Comparison of ENCODE assay signal across 8 cellular contexts in the genomic region with DNA sequence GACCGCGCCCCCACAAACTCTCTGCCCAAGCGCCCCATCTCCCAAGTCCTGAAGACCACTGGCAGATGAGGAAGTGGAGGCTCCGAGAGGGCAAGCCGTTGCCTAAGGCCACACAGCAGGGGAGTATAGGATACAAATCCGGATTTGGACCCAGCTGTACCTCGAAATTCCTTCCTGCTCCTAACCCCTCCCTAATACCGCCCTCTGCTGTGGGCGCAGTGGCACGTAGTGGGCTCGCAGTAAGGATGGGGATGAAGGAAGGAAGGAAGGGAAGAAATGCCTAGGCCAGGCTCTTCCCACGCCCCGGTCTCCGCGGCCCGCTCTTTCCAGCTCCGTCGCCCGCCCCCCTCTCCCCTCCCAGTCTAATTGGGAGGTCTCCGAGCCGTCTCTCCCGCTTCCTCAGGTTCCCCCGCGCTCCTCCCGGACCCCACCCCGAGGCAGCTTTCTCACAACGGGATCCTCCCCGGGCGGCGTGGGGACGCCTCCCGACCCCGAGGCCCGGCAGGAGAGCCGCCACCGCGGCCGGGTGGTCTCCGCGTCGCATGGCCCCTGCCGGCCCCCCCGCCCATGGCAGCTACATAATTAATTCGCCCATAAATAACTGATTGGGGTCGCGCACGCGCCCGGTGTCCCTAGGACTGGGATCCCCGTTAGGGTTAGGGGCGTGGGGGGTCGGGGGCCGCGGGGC.
DNase-seq lines count a peak whose midpoint lies in the region; ATAC-seq and TF ChIP-seq lines count a peak whose summit lies in the region.

No MANE protein-coding gene starts in this region.

- WGBS in SK-N-SH (ENCODE audit: low lambda C conversion rate): 26% methylated on average over 25 of the region's 54 CpGs

- CTCF ChIA-PET in SK-N-SH (lab: Yijun Ruan, JAX): interaction anchor here (0.6 to 6.0 kb wide), 13 partner anchors 13 to 339 kb away, joined by 3 to 41 read pairs (median 5); no protein-coding TSS in a partner anchor

- POLR2A ChIA-PET in SK-N-SH (lab: Yijun Ruan, JAX): interaction anchor here (1.2 to 3.8 kb wide), 5 partner anchors 15 to 49 kb away, joined by 3 to 37 read pairs (median 12); no protein-coding TSS in a partner anchor

- H3K79me2 ChIP-seq in SK-N-SH (ENCODE audit: insufficient read depth): peaks cover 17% of the 10 kb centered on the region

- no peaks in the 10 kb centered on the region for H3K27me3 Mint-ChIP-seq in osteocyte (ENCODE audit: unreplicated experiment)

- TF ChIP-seq CTCF in SK-N-SH (IDR thresholded peaks at IDR 0.05) (no peak), fibroblast of the aortic adventitia (IDR thresholded peaks at IDR 0.05; ENCODE audit: insufficient read depth, low read length) (peak; percentile 23), osteocyte (IDR thresholded peaks at IDR 0.05) (peak; percentile 4)

- no peaks in the 10 kb centered on the region for H3K9me3 Mint-ChIP-seq in osteocyte (ENCODE audit: unreplicated experiment)

- H3K4me3 Mint-ChIP-seq in osteocyte (ENCODE audit: unreplicated experiment): no peak overlapping the region

- no peak overlapping the region for H2AFZ ChIP-seq in SK-N-SH (ENCODE audit: low read depth)

- H3K9me3 ChIP-seq in SK-N-SH: no peaks in the 10 kb centered on the region

- no peaks in the 10 kb centered on the region for H3K9me2 ChIP-seq in SK-N-SH

- no peaks in the 10 kb centered on the region for H3K36me3 Mint-ChIP-seq in osteocyte (ENCODE audit: unreplicated experiment)

- H3K27ac Mint-ChIP-seq in osteocyte (ENCODE audit: unreplicated experiment): peak overlapping the region; percentile 88

- peak overlapping the region; percentile 99 for H3K9ac ChIP-seq in SK-N-SH

- H3K36me3 ChIP-seq in SK-N-SH (replicated peaks in 1 of 2; ENCODE audit: control insufficient read depth in 1 of 2, insufficient read depth in 2 of 2, low read length in 1 of 2): no peaks in the 10 kb centered on the region

- no peaks in the 10 kb centered on the region for H4K20me1 ChIP-seq in SK-N-SH (ENCODE audit: insufficient read depth)

- H3F3A ChIP-seq in SK-N-SH (replicated peaks; ENCODE audit: insufficient read depth): peaks cover 37% of the 10 kb centered on the region

- no peaks in the 10 kb centered on the region for H3K27me3 ChIP-seq in SK-N-SH (ENCODE audit: insufficient read depth)

- H3K4me2 ChIP-seq in SK-N-SH: peak overlapping the region; percentile 94

- H3K4me3 ChIP-seq in SK-N-SH (ENCODE audit: low read depth in 2 of 2, low read length in 1 of 2): peak overlapping the region; percentile 42 to 51; a peak in 3 of 4 replicates
- H3K4me3 ChIP-seq in fibroblast of the aortic adventitia (ENCODE audit: low read depth, low read length): peak overlapping the region; percentile 39

- peaks cover 46 to 75% of the 10 kb centered on the region in 2 experiments; a peak in 3 of 4 replicates for H3K4me1 ChIP-seq in SK-N-SH (ENCODE audit: control insufficient read depth in 1 of 2, insufficient read depth in 2 of 2, low read depth in 1 of 2, low read length in 1 of 2)

- DNase-seq in EL: peak; percentile 62
- DNase-seq in SK-N-SH: no peak
- no peak for DNase-seq in fibroblast of the aortic adventitia (ENCODE audit: low read depth)
- DNase-seq in osteocyte (ENCODE audit: extremely low spot score, unreplicated experiment): no peak
- no peak for DNase-seq in HUDEP-2 (lab: John Stamatoyannopoulos, UW; ENCODE audit: unreplicated experiment in 76 of 76)
- no peak for DNase-seq in COLO829 (ENCODE audit: low spot score)
- no peak for DNase-seq in cerebellum (ENCODE audit: low spot score)

- no peak; the same call in 1 of the 2 replicates for TF ChIP-seq RAD21 in SK-N-SH (IDR thresholded peaks at IDR 0.05; ENCODE audit: low read length)

- no peak for ATAC-seq in HG03139 (IDR thresholded peaks at IDR 0.05; ENCODE audit: unreplicated experiment)

- no peak for TF ChIP-seq EP300 in SK-N-SH (IDR thresholded peaks at IDR 0.05; ENCODE audit: borderline replicate concordance in 1 of 2, low read depth in 1 of 2, low read length in 1 of 2)

- peak overlapping the region; percentile 97 to 100 for H3K27ac ChIP-seq in SK-N-SH (ENCODE audit: low read depth in 2 of 2, low read length in 1 of 2)

- peaks cover 86% of the 10 kb centered on the region for H3K4me1 Mint-ChIP-seq in osteocyte (ENCODE audit: unreplicated experiment)

TF ChIP-seq in SK-N-SH, 30 proteins besides CTCF, POLR2A, EP300 and RAD21:
- no peak for TF ChIP-seq ZBTB33 (IDR thresholded peaks at IDR 0.05; ENCODE audit: borderline replicate concordance, low read depth)
- TF ChIP-seq, protein P1, sequence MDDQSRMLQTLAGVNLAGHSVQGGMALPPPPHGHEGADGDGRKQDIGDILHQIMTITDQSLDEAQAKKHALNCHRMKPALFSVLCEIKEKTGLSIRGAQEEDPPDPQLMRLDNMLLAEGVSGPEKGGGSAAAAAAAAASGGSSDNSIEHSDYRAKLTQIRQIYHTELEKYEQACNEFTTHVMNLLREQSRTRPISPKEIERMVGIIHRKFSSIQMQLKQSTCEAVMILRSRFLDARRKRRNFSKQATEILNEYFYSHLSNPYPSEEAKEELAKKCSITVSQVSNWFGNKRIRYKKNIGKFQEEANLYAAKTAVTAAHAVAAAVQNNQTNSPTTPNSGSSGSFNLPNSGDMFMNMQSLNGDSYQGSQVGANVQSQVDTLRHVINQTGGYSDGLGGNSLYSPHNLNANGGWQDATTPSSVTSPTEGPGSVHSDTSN (IDR thresholded peaks at IDR 0.05): no peak
- TF ChIP-seq EZH2phosphoT487 (IDR thresholded peaks at IDR 0.05; ENCODE audit: borderline replicate concordance, low read depth): no peak
- TF ChIP-seq NFIC (IDR thresholded peaks at IDR 0.05; ENCODE audit: borderline replicate concordance): no peak; the same call in 1 of the 2 replicates
- TF ChIP-seq, protein P2, sequence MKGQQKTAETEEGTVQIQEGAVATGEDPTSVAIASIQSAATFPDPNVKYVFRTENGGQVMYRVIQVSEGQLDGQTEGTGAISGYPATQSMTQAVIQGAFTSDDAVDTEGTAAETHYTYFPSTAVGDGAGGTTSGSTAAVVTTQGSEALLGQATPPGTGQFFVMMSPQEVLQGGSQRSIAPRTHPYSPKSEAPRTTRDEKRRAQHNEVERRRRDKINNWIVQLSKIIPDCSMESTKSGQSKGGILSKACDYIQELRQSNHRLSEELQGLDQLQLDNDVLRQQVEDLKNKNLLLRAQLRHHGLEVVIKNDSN (IDR thresholded peaks at IDR 0.05; ENCODE audit: borderline replicate concordance, low read depth): no peak
- TF ChIP-seq MEF2A (IDR thresholded peaks at IDR 0.05; ENCODE audit: borderline replicate concordance, low read depth): no peak
- TF ChIP-seq IRF3 (IDR thresholded peaks at IDR 0.05; ENCODE audit: low read depth, low read length): no peak
- TF ChIP-seq FOXM1 (IDR thresholded peaks at IDR 0.05; ENCODE audit: low read depth): no peak
- 0 out of 2 replicates have a peak, but pooled peaks have one; percentile 12 for TF ChIP-seq RCOR1 (IDR thresholded peaks at IDR 0.05; ENCODE audit: low read length)
- no peak for TF ChIP-seq NRF1 (IDR thresholded peaks at IDR 0.05; ENCODE audit: low read depth, low read length)
- TF ChIP-seq RXRA (IDR thresholded peaks at IDR 0.05; ENCODE audit: borderline replicate concordance, low read depth): 0 out of 2 replicates have a peak, but pooled peaks have one; percentile 22
- 0 out of 2 replicates have a peak, but pooled peaks have one; percentile 24 for TF ChIP-seq MAX (IDR thresholded peaks at IDR 0.05; ENCODE audit: low read depth)
- no peak for TF ChIP-seq ELF1 (IDR thresholded peaks at IDR 0.05)
TF ChIP-seq in SK-N-SH: peak in this region for 3.
